8 cellular contexts compared by ENCODE assay signal in the genomic region with DNA sequence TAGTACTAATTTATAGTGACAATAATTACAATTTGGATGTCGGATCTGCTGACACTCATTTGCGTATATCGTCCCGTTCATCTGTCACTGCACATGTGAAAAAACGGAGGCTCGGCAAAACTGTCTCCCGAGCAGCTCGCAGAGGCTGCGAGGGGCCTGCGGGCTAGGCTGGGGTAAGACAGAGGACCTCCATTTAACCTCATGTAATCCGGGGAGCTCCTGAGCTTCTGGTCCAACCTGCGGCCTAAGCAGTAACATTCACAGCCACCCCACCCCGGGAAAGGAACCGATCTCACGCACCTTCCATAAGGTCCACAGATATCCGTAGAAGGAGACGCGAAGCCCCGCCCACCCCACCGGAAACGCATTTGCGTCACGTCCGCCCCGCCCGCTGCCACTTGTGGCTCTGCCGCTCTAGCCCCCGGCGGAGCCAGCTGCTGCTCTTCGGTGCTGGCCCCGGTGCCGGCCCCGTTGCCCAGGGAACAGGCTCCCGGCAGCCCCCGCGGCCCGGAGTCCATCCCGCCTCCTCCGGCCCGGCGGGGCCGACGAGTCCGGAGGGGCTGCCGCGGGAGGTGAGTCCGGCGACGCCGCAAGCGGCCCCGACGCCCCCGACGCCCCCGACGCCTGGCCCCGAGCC. TPM values are rescaled to one million over a fixed set of nuclear protein-coding genes. Genes with fewer than 3 reads are reported as not detected.
A peak's percentile ranks its signal among the peaks of the same experiment; 100 is the strongest.
DNase-seq lines count a peak whose midpoint lies in the region; ATAC-seq and TF ChIP-seq lines count a peak whose summit lies in the region.

Gene CINP, minus strand, starts transcription at position 346 of the 637 bp plus-strand sequence. Its CDS starts 39 bp downstream, at position 307.
Gene TECPR2, plus strand, starts transcription at position 397 of the 637 bp plus-strand sequence. CDS start 13,781 bp downstream, outside the sequence.

- H3K36me3 Mint-ChIP-seq in nephron (ENCODE audit: low read depth): peaks cover 6% of the 10 kb centered on the region

- peaks cover 11% of the 10 kb centered on the region for H3K4me1 Mint-ChIP-seq in nephron

- DNase-seq in ELF-1 (ENCODE audit: low read depth, low spot score) (peak; percentile 92), H7 (peak; percentile 98), M059J (ENCODE audit: low read depth) (peak; percentile 89), fibroblast of the aortic adventitia (ENCODE audit: low read depth) (peak; percentile 93)
- peak; percentile 95 for DNase-seq in activated effector memory CD4-positive, alpha-beta T cell treated with Interleukin-2 at 50 U/mL for 16 hours
- peak; percentile 98 for DNase-seq in stimulated activated naive CD8-positive, alpha-beta T cell treated with anti-CD3 and anti-CD28 coated beads, Interleukin-15, Interleukin-2, amounts not matched to agents 100 U/mL and 50 U/mL, for 24 hours

- TF ChIP-seq CTCF in fibroblast of the aortic adventitia (IDR thresholded peaks at IDR 0.05; ENCODE audit: insufficient read depth, low read length): no peak
- no peak for TF ChIP-seq CTCF in nephron (IDR thresholded peaks at IDR 0.05; ENCODE audit: unreplicated experiment in 3 of 3)

- H3K27me3 Mint-ChIP-seq in nephron (ENCODE audit: low read depth): no peaks in the 10 kb centered on the region

- peak within 1 kb of the TSS; percentile 76 to 96 (median 92) for H3K27ac Mint-ChIP-seq in nephron

- H3K27me3 ChIP-seq in H7 (ENCODE audit: control insufficient read depth, insufficient read depth, low read length): no peaks in the 10 kb centered on the region

- TF ChIP-seq POLR2A in Raji (IDR thresholded peaks at IDR 0.05; ENCODE audit: insufficient read depth, low read depth, low read length): peak; percentile 85

- peak within 1 kb of the TSS; percentile 95 to 98 (median 95) for H3K4me3 Mint-ChIP-seq in nephron

- peak; percentile 76 for ATAC-seq in stimulated activated naive CD8-positive, alpha-beta T cell treated with anti-CD3 and anti-CD28 coated beads, Interleukin-15, Interleukin-2, amounts not matched to agents 100 U/mL and 50 U/mL, for 24 hours

- H3K9me3 Mint-ChIP-seq in nephron: no peaks in the 10 kb centered on the region

- peak within 1 kb of the TSS; percentile 81 for H3K4me3 ChIP-seq in H7 (ENCODE audit: insufficient read depth, low read depth, low read length)
- peak within 1 kb of the TSS; percentile 88 for H3K4me3 ChIP-seq in fibroblast of the aortic adventitia (ENCODE audit: low read depth, low read length)

- no peaks in the 10 kb centered on the region; the same call in 1 of the 2 replicates for H3K36me3 ChIP-seq in H7 (replicated peaks; ENCODE audit: control insufficient read depth, insufficient read depth, low read length)

RNA-seq across cellular contexts. Expression of gene CINP, which starts in this region (rescaled TPM):
- 42.3 and 52.9 TPM in 2 replicates for total RNA-seq in H7 (2014; rRNA removed; shearing (Covaris generic))
- total RNA-seq in M059J (2014; rRNA removed; shearing (Covaris generic)): 33.8 and 36.1 TPM in 2 replicates
- 41.9 and 70.3 TPM in 2 replicates for total RNA-seq in fibroblast of the aortic adventitia (ENCODE audit: low replicate concordance)

RNA-seq across cellular contexts. Expression of gene TECPR2, which starts in this region (rescaled TPM):
- 11.2 and 13.4 TPM in 2 replicates for total RNA-seq in H7 (2014; rRNA removed; shearing (Covaris generic))
- 4.4 and 6.2 TPM in 2 replicates for total RNA-seq in M059J (2014; rRNA removed; shearing (Covaris generic))
- 8.8 and 16.1 TPM in 2 replicates for total RNA-seq in fibroblast of the aortic adventitia (ENCODE audit: low replicate concordance)

Comparison
In these comparisons a context has a peak if more than half of its experiments do, and no peak if none do; other contexts are left out.
1. Peak in every context shown above with its lines: DNase-seq, ATAC-seq and H3K4me3 ChIP-seq.